19 cellular contexts compared by ENCODE assay signal in genomic region chr12:49627752-49628360, GRCh38. TPM values are rescaled to one million over a fixed set of nuclear protein-coding genes. Genes with fewer than 3 reads are reported as not detected.
DNase-seq lines count a peak whose midpoint lies in the region; ATAC-seq and TF ChIP-seq lines count a peak whose summit lies in the region.
"Had no signal": no experiment of that assay in that cellular context is flagged by ENCODE, and none has a peak within 500 bp of the region (broad histone marks: within the 10 kb centered on the region; RNA-seq: fewer than 3 reads in every experiment).

No MANE protein-coding gene starts in this region.

- no peak overlapping the region for H3K4me3 Mint-ChIP-seq in CD8-positive, alpha-beta T cell
- H3K4me3 Mint-ChIP-seq: activated naive CD8-positive, alpha-beta T cell treated with anti-CD3 and anti-CD28 coated beads, Interleukin-2, amount 10 ng/mL, durations not matched to agents 7 days and 5 days; CD14-positive monocyte; dendritic cell treated with granulocyte-macrophage colony-stimulating factor and Interleukin-4, amounts not matched to agents 40 ng/mL and 50 ng/mL, for 4 days had no signal

- in situ Hi-C loops in gastrocnemius medialis (cut with MboI; ENCODE audit: low sequenced_read_pairs in 4 of 4): no loop called here

- no peaks in the 10 kb centered on the region for H3K9me3 ChIP-seq in CD8-positive, alpha-beta T cell (ENCODE audit: low read length)
- H3K9me3 ChIP-seq in body of pancreas (no peaks in the 10 kb centered on the region), gastrocnemius medialis (no peaks in the 10 kb centered on the region)

- WGBS in body of pancreas, 2 donors: 84 to 96% methylated on average over 3 of the region's 3 CpGs

- peaks cover 8% of the 10 kb centered on the region for H3K4me1 Mint-ChIP-seq in CD8-positive, alpha-beta T cell (ENCODE audit: low read depth)

- H3K4me3 ChIP-seq in AG10803 (ENCODE audit: low read length) (no peak overlapping the region), body of pancreas (no peak overlapping the region), gastrocnemius medialis (no peak overlapping the region)
- H3K4me3 ChIP-seq in CD8-positive, alpha-beta T cell (ENCODE audit: low read depth, low read length): no peak overlapping the region
- H3K4me3 ChIP-seq: SK-N-MC had no signal

- intact Hi-C loops in CD8-positive, alpha-beta T cell (cut with DNase I, micrococcal nuclease): no loop called here
- intact Hi-C loops in body of pancreas (cut with DNase I) (no loop called here), gastrocnemius medialis (cut with DNase I; ENCODE audit: low total_unique reads) (no loop called here)

- H3K27ac ChIP-seq in CD8-positive, alpha-beta T cell (ENCODE audit: low read depth, low read length): no peak overlapping the region
- H3K27ac ChIP-seq in body of pancreas (no peak overlapping the region), gastrocnemius medialis (no peak overlapping the region)
- H3K27ac ChIP-seq: SK-N-MC had no signal

- H3K27me3 Mint-ChIP-seq in CD8-positive, alpha-beta T cell (ENCODE audit: low read depth): no peaks in the 10 kb centered on the region
- H3K27me3 Mint-ChIP-seq: activated naive CD8-positive, alpha-beta T cell treated with anti-CD3 and anti-CD28 coated beads, Interleukin-2, amount 10 ng/mL, durations not matched to agents 7 days and 5 days; progenitor cell of endocrine pancreas had no signal

- no peak overlapping the region for H3K27ac Mint-ChIP-seq in CD8-positive, alpha-beta T cell
- H3K27ac Mint-ChIP-seq: activated naive CD8-positive, alpha-beta T cell treated with anti-CD3 and anti-CD28 coated beads, Interleukin-2, amount 10 ng/mL, durations not matched to agents 7 days and 5 days; CD14-positive monocyte; dendritic cell treated with granulocyte-macrophage colony-stimulating factor and Interleukin-4, amounts not matched to agents 40 ng/mL and 50 ng/mL, for 4 days; progenitor cell of endocrine pancreas had no signal

- H3K4me1 ChIP-seq in CD8-positive, alpha-beta T cell (ENCODE audit: insufficient read depth, low read length): peaks cover 15% of the 10 kb centered on the region
- peaks cover 12% of the 10 kb centered on the region for H3K4me1 ChIP-seq in body of pancreas
- peaks cover 0 to 1% of the 10 kb centered on the region in 2 donors for H3K4me1 ChIP-seq in gastrocnemius medialis

- TF ChIP-seq CTCF in AG10803 (conservative IDR thresholded peaks at IDR 0.05; ENCODE audit: low read length) (no peak), body of pancreas (IDR thresholded peaks at IDR 0.05) (no peak), gastrocnemius medialis (IDR thresholded peaks at IDR 0.05 in 4 of 5, conservative IDR thresholded peaks at IDR 0.05 in 1 of 5) (no peak)
- TF ChIP-seq CTCF in CD8-positive, alpha-beta T cell (IDR thresholded peaks at IDR 0.05): no peak

- H3K36me3 ChIP-seq in CD8-positive, alpha-beta T cell (ENCODE audit: insufficient read depth, low read length): no peaks in the 10 kb centered on the region
- H3K36me3 ChIP-seq in body of pancreas (replicated peaks in 1 of 2; ENCODE audit: insufficient read depth in 1 of 2, low read depth in 2 of 2) (no peaks in the 10 kb centered on the region), gastrocnemius medialis (no peaks in the 10 kb centered on the region)

- POLR2A ChIA-PET in CD8-positive, alpha-beta T cell (lab: Charles Lee): interaction anchor here (0.6 to 1.3 kb wide), 2 partner anchors 11 to 160 kb away, joined by 3 to 4 read pairs; no protein-coding TSS in a partner anchor

- H3K27me3 ChIP-seq in CD8-positive, alpha-beta T cell (ENCODE audit: insufficient read depth, low read length): no peaks in the 10 kb centered on the region
- H3K27me3 ChIP-seq in body of pancreas: no peaks in the 10 kb centered on the region
- no peaks in the 10 kb centered on the region for H3K27me3 ChIP-seq in gastrocnemius medialis

- DNase-seq in AG10803 (ENCODE audit: low read depth) (peak; percentile 45), HT1080 (ENCODE audit: low read depth) (peak; percentile 83), astrocyte of the hippocampus (ENCODE audit: low read depth, low spot score) (peak; percentile 77), islet precursor cell (peak; percentile 57), body of pancreas (no peak), gastrocnemius medialis (no peak)
- DNase-seq in CD8-positive, alpha-beta T cell: no peak
- no peak for DNase-seq in stimulated activated naive CD4-positive, alpha-beta T cell (lab: John Stamatoyannopoulos, UW)
- DNase-seq: activated naive CD8-positive, alpha-beta T cell treated with anti-CD3 and anti-CD28 coated beads, Interleukin-2, amount 10 ng/mL, durations not matched to agents 7 days and 5 days; GDM1; GOT3; kidney; MM.1S; NCI-H2171 treated with DMSO at 0.1 percent for 48 hours; NK-92 treated with Interleukin-12 subunit alpha and Interleukin-12 subunit beta, amount 100 ng/mL, for 24 hours had no signal

- H3K9me3 Mint-ChIP-seq in CD8-positive, alpha-beta T cell: no peaks in the 10 kb centered on the region
- H3K9me3 Mint-ChIP-seq: activated naive CD8-positive, alpha-beta T cell treated with anti-CD3 and anti-CD28 coated beads, Interleukin-2, amount 10 ng/mL, durations not matched to agents 7 days and 5 days; CD14-positive monocyte; dendritic cell treated with granulocyte-macrophage colony-stimulating factor and Interleukin-4, amounts not matched to agents 40 ng/mL and 50 ng/mL, for 4 days had no signal

- TF ChIP-seq POLR2A in body of pancreas (IDR thresholded peaks at IDR 0.05): no peak
- TF ChIP-seq POLR2A in gastrocnemius medialis (IDR thresholded peaks at IDR 0.05): no peak

- CTCF ChIA-PET in CD8-positive, alpha-beta T cell (lab: Charles Lee): interaction anchor here (1.3 to 4.4 kb wide), 4 partner anchors 9 to 80 kb away, joined by 3 to 23 read pairs (median 6); no protein-coding TSS in a partner anchor

- peaks cover 5% of the 10 kb centered on the region for H3K36me3 Mint-ChIP-seq in CD8-positive, alpha-beta T cell
- H3K36me3 Mint-ChIP-seq: activated naive CD8-positive, alpha-beta T cell treated with anti-CD3 and anti-CD28 coated beads, Interleukin-2, amount 10 ng/mL, durations not matched to agents 7 days and 5 days; CD14-positive monocyte had no signal

- no peak for ATAC-seq in CD8-positive, alpha-beta T cell
- ATAC-seq in body of pancreas (no peak), gastrocnemius medialis (no peak)

RNA-seq across cellular contexts. Expression of gene PRPF40B, which starts 4.5 kb away (rescaled TPM):
- 10.1 and 10.5 TPM in 2 replicates for total RNA-seq in HT1080 (2014; rRNA removed; shearing (Covaris generic))
- 10.7 and 11.8 TPM in 2 replicates for polyA plus RNA-seq in HT1080 (2015; cell fraction: cytosol; rRNA removed)
- 45.7 and 46.3 TPM in 2 replicates for polyA plus RNA-seq in HT1080 (2015; cell fraction: nucleus; rRNA removed)
- 1 to 10 TPM; 3.4 to 4.2 TPM for total RNA-seq in CD8-positive, alpha-beta T cell
- 1 to 10 TPM; 6.3 to 9.3 TPM for total RNA-seq in body of pancreas
- 10 to 100 TPM; 17.6 to 21.3 (median 20.2) TPM for total RNA-seq in gastrocnemius medialis

RNA-seq across cellular contexts. Expression of gene FAM186B, which starts 22.4 kb away (rescaled TPM):
- total RNA-seq in HT1080 (2014; rRNA removed; shearing (Covaris generic)): 0.17 and 0.64 TPM in 2 replicates
- polyA plus RNA-seq in HT1080 (2015; cell fraction: cytosol; rRNA removed): 0.18 and 0.38 TPM in 2 replicates
- polyA plus RNA-seq in HT1080 (2015; cell fraction: nucleus; rRNA removed): 0.13 and 0.43 TPM in 2 replicates
- 1 to 10 TPM in 1 of 2 experiments, under 1 TPM in 1; 0.50 to 1.0 TPM for total RNA-seq in CD8-positive, alpha-beta T cell
- total RNA-seq in body of pancreas (under 1 TPM in 1 of 2 donors, not detected in 1; 0.78 TPM), gastrocnemius medialis (1 to 10 TPM in 1 of 4 donors, under 1 TPM in 3; 0.31 to 1.0 (median 0.70) TPM)
- polyA plus RNA-seq: CD14-positive monocyte had no signal

RNA-seq across cellular contexts. Expression of gene MCRS1, which starts 59.9 kb away (rescaled TPM):
- total RNA-seq in HT1080 (2014; rRNA removed; shearing (Covaris generic)): 99.1 and 106 TPM in 2 replicates
- 75.3 and 78.0 TPM in 2 replicates for polyA plus RNA-seq in HT1080 (2015; cell fraction: cytosol; rRNA removed)
- 98.2 and 105 TPM in 2 replicates for polyA plus RNA-seq in HT1080 (2015; cell fraction: nucleus; rRNA removed)
- total RNA-seq in CD8-positive, alpha-beta T cell: 10 to 100 TPM; 63.7 to 70.9 TPM
- 10 to 100 TPM; 34.2 to 49.8 TPM for total RNA-seq in body of pancreas
- total RNA-seq in gastrocnemius medialis: 10 to 100 TPM; 28.7 to 62.0 (median 34.6) TPM

Comparison
In these comparisons a context has a peak if more than half of its experiments do, and no peak if none do; other contexts are left out.
1. DNase-seq: peak in AG10803 (single experiment), HT1080 (single experiment), astrocyte of the hippocampus (single experiment) and islet precursor cell (single experiment); none in CD8-positive, alpha-beta T cell (0 of 7), stimulated activated naive CD4-positive, alpha-beta T cell (0 of 6), body of pancreas (0 of 4) and gastrocnemius medialis (0 of 2).